In genomic region chr1:25500694-25501093, GRCh38 we compare ENCODE assay signal across 20 cellular contexts. TPM values are rescaled to one million over a fixed set of nuclear protein-coding genes. Genes with fewer than 3 reads are reported as not detected.
DNase-seq lines count a peak whose midpoint lies in the region; ATAC-seq and TF ChIP-seq lines count a peak whose summit lies in the region.
"Had no signal": no experiment of that assay in that cellular context is flagged by ENCODE, and none has a peak within 500 bp of the region (broad histone marks: within the 10 kb centered on the region; RNA-seq: fewer than 3 reads in every experiment).

No MANE protein-coding gene starts in this region.

- no peak for DNase-seq in activated naive CD4-positive, alpha-beta T cell treated with anti-CD3 and anti-CD28 coated beads, Interleukin-2, amount 10 ng/mL, durations not matched to agents 7 days and 5 days
- DNase-seq in activated naive CD4-positive, alpha-beta T cell (lab: John Stamatoyannopoulos, UW) = no peak
- DNase-seq in adipocyte (ENCODE audit: low read depth) (peak; percentile 25), left ventricle myocardium superior (no peak), tibial artery (peak; percentile 35 to 76), AG08395 (ENCODE audit: low spot score) (no peak), COLO829 (ENCODE audit: low spot score) (no peak)
- DNase-seq: activated CD4-positive, alpha-beta memory T cell treated with anti-CD3 and anti-CD28 coated beads for 36 hours; activated T-cell treated with anti-CD3 and anti-CD28 coated beads, Interleukin-2, amount 50 U/mL, for 48 hours; glutamatergic neuron; H7; KG1; NCI-H1092 treated with DMSO at 0.1 percent for 48 hours; NCI-H526 treated with DMSO at 0.1 percent for 48 hours; Peyer's patch; psoas muscle; stimulated activated naive CD4-positive, alpha-beta T cell treated with Interleukin-2 at 50 U/mL for 16 hours; upper lobe of right lung had no signal

- peaks cover 30% of the 10 kb centered on the region for H3K4me1 ChIP-seq in adipocyte (ENCODE audit: control insufficient read depth, insufficient read depth, low read length)
- peaks cover 6 to 80% (median 60%) of the 10 kb centered on the region in 4 donors for H3K4me1 ChIP-seq in tibial artery

- intact Hi-C loops in left ventricle myocardium superior (cut with micrococcal nuclease) = no loop called here
- intact Hi-C loops in tibial artery (cut with DNase I; ENCODE audit: low total_unique reads) = no loop called here

- peaks cover 32% of the 10 kb centered on the region for H3K36me3 Mint-ChIP-seq in activated naive CD4-positive, alpha-beta T cell treated with anti-CD3 and anti-CD28 coated beads, Interleukin-2, amount 10 ng/mL, durations not matched to agents 7 days and 5 days

- H3K27me3 ChIP-seq in adipocyte (replicated peaks; ENCODE audit: control insufficient read depth, insufficient read depth, low read length) (no peaks in the 10 kb centered on the region), tibial artery (no peaks in the 10 kb centered on the region)
- H3K27me3 ChIP-seq: Peyer's patch, upper lobe of right lung had no signal

- H3K4me1 Mint-ChIP-seq in activated naive CD4-positive, alpha-beta T cell treated with anti-CD3 and anti-CD28 coated beads, Interleukin-2, amount 10 ng/mL, durations not matched to agents 7 days and 5 days = peaks cover 20% of the 10 kb centered on the region

- peak; percentile 65 for ATAC-seq in left ventricle myocardium superior
- no peak for ATAC-seq in HG03460 (IDR thresholded peaks at IDR 0.05; ENCODE audit: unreplicated experiment)
- ATAC-seq: natural killer cell treated with Interleukin-12 subunit alpha and Interleukin-12 subunit beta and Interleukin-15 and Interleukin-18, amount 100 ng/mL, for 72 hours; psoas muscle; upper lobe of right lung had no signal

- peak overlapping the region; percentile 38 for H3K27ac Mint-ChIP-seq in activated naive CD4-positive, alpha-beta T cell treated with anti-CD3 and anti-CD28 coated beads, Interleukin-2, amount 10 ng/mL, durations not matched to agents 7 days and 5 days
- H3K27ac Mint-ChIP-seq: activated CD4-positive, alpha-beta memory T cell treated with anti-CD3 and anti-CD28 coated beads for 36 hours; natural killer cell treated with Interleukin-12 subunit alpha and Interleukin-12 subunit beta and Interleukin-15 and Interleukin-18, amount 100 ng/mL, for 72 hours had no signal

- H3K4me3 ChIP-seq in adipocyte (ENCODE audit: low read length) (no peak overlapping the region), tibial artery (no peak overlapping the region)
- H3K4me3 ChIP-seq: Peyer's patch, psoas muscle, upper lobe of right lung had no signal

- no peak overlapping the region for H3K4me3 Mint-ChIP-seq in activated naive CD4-positive, alpha-beta T cell treated with anti-CD3 and anti-CD28 coated beads, Interleukin-2, amount 10 ng/mL, durations not matched to agents 7 days and 5 days
- H3K4me3 Mint-ChIP-seq: activated CD4-positive, alpha-beta memory T cell treated with anti-CD3 and anti-CD28 coated beads for 36 hours; natural killer cell treated with Interleukin-12 subunit alpha and Interleukin-12 subunit beta and Interleukin-15 and Interleukin-18, amount 100 ng/mL, for 72 hours had no signal

- H3K27ac ChIP-seq in tibial artery = peak overlapping the region; percentile 43 to 73
- H3K27ac ChIP-seq: Peyer's patch, psoas muscle, upper lobe of right lung had no signal

- H3K36me3 ChIP-seq in adipocyte (ENCODE audit: control insufficient read depth, insufficient read depth, low read length, severe bottlenecking) (peaks cover 31% of the 10 kb centered on the region), tibial artery (peaks cover 0 to 29% (median 3%) of the 10 kb centered on the region in 3 donors)

- TF ChIP-seq CTCF in tibial artery (IDR thresholded peaks at IDR 0.05) = no peak

- H3K9me3 ChIP-seq in adipocyte (ENCODE audit: control insufficient read depth, low read length) = no peaks in the 10 kb centered on the region
- H3K9me3 ChIP-seq in tibial artery = no peaks in the 10 kb centered on the region
- H3K9me3 ChIP-seq: Peyer's patch, psoas muscle, upper lobe of right lung had no signal

- no peaks in the 10 kb centered on the region for H3K9me3 Mint-ChIP-seq in activated naive CD4-positive, alpha-beta T cell treated with anti-CD3 and anti-CD28 coated beads, Interleukin-2, amount 10 ng/mL, durations not matched to agents 7 days and 5 days
- H3K9me3 Mint-ChIP-seq: activated CD4-positive, alpha-beta memory T cell treated with anti-CD3 and anti-CD28 coated beads for 36 hours; natural killer cell treated with Interleukin-12 subunit alpha and Interleukin-12 subunit beta and Interleukin-15 and Interleukin-18, amount 100 ng/mL, for 72 hours had no signal

- H3K27me3 Mint-ChIP-seq in activated naive CD4-positive, alpha-beta T cell treated with anti-CD3 and anti-CD28 coated beads, Interleukin-2, amount 10 ng/mL, durations not matched to agents 7 days and 5 days = no peaks in the 10 kb centered on the region
- H3K27me3 Mint-ChIP-seq: activated CD4-positive, alpha-beta memory T cell treated with anti-CD3 and anti-CD28 coated beads for 36 hours; natural killer cell treated with Interleukin-12 subunit alpha and Interleukin-12 subunit beta and Interleukin-15 and Interleukin-18, amount 100 ng/mL, for 72 hours had no signal

- no peak overlapping the region for H3K9ac ChIP-seq in adipocyte (ENCODE audit: low read length)

- CTCF ChIA-PET in activated naive CD4-positive, alpha-beta T cell treated with anti-CD3 and anti-CD28 coated beads, Interleukin-2, amount 10 ng/mL, durations not matched to agents 7 days and 5 days (lab: Charles Lee) = no interaction called here

RNA-seq across cellular contexts. Expression of gene LDLRAP1, which starts 42.7 kb away (rescaled TPM):
- total RNA-seq in left ventricle myocardium superior = 11.8 TPM

Comparison
In these comparisons a context has a peak if more than half of its experiments do, and no peak if none do; other contexts are left out.
1. DNase-seq: peak in adipocyte (single experiment) and tibial artery (2 of 2); none in activated naive CD4-positive, alpha-beta T cell treated with anti-CD3 and anti-CD28 coated beads, Interleukin-2, amount 10 ng/mL, durations not matched to agents 7 days and 5 days (single experiment), activated naive CD4-positive, alpha-beta T cell (0 of 4), left ventricle myocardium superior (single experiment), AG08395 (single experiment) and COLO829 (single experiment).